Comparison of ENCODE assay signal across 19 cellular contexts in the genomic region with DNA sequence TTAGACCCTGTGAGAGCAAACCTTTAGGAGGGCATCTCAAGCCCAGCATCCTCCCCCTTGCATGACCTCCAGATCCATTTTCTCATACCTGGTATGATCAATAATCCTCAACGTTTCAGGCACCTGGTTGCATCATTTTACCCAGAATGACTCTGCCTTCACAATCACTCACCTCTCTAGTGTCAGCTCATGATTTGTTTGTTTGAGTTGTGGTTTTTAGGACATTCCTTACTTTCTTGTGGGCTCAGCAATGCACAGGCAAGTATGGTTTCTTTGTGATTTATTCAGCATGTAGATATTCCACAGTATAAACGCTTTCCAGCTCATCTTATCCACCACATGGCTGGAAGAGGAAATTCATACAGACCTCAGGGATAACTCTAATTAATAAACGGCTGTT.
DNase-seq lines count a peak whose midpoint lies in the region; ATAC-seq and TF ChIP-seq lines count a peak whose summit lies in the region.
"Had no signal": no experiment of that assay in that cellular context is flagged by ENCODE, and none has a peak within 500 bp of the region (broad histone marks: within the 10 kb centered on the region; RNA-seq: fewer than 3 reads in every experiment).

No MANE protein-coding gene starts in this region.

- peak in 1 of 2 donors; percentile 49 for TF ChIP-seq RAD21 in liver (IDR thresholded peaks at IDR 0.05)

- peaks cover 2% of the 10 kb centered on the region; the same call in 1 of the 2 replicates for H3K4me1 ChIP-seq in GM23338 (ENCODE audit: insufficient read depth)
- peaks cover 0 to 36% (median 29%) of the 10 kb centered on the region in 4 donors for H3K4me1 ChIP-seq in liver (ENCODE audit: control insufficient read depth in 4 of 4, insufficient read depth in 4 of 4, low read length in 3 of 4)

- TF ChIP-seq CTCF in GM23338 (conservative IDR thresholded peaks at IDR 0.05; ENCODE audit: low read depth in 2 of 2) (no peak), brain microvascular endothelial cell (IDR thresholded peaks at IDR 0.05; ENCODE audit: low read depth, low read length, missing control alignments) (no peak), liver (IDR thresholded peaks at IDR 0.05; ENCODE audit: low read depth, low read length, missing input control) (no peak)

- ATAC-seq in GM23338 (no peak), GM21367 (IDR thresholded peaks at IDR 0.05; ENCODE audit: unreplicated experiment) (no peak), left cardiac atrium (no peak)
- no peak for ATAC-seq in stimulated activated memory B cell treated with anti-CD40 and anti-IgM and Interleukin-4, amounts not matched to agents 10 μg/mL and 1 μg/mL and 100 μg/mL, for 72 hours
- ATAC-seq: activated CD8-positive, alpha-beta memory T cell treated with anti-CD3 and anti-CD28 coated beads, Interleukin-2, amount 10 ng/mL, durations not matched to agents 7 days and 5 days had no signal

- in situ Hi-C loops in brain microvascular endothelial cell (cut with HindIII; ENCODE audit: low pct_ligation_motif_present, low sequenced_read_pairs), result no loop called here

- H3K79me2 ChIP-seq in GM23338 (replicated peaks; ENCODE audit: insufficient read depth), result no peaks in the 10 kb centered on the region

- no peaks in the 10 kb centered on the region for H3F3A ChIP-seq in GM23338 (replicated peaks; ENCODE audit: low read depth)

- H3K4me3 ChIP-seq in GM23338, result no peak overlapping the region
- no peak overlapping the region for H3K4me3 ChIP-seq in brain microvascular endothelial cell (ENCODE audit: low read depth, low read length)
- H3K4me3 ChIP-seq in liver (ENCODE audit: low read depth in 1 of 3, low read length in 3 of 3), result no peak overlapping the region
- no peak overlapping the region for H3K4me3 ChIP-seq in MG63

- no peak overlapping the region for H3K27ac Mint-ChIP-seq in GM23338
- H3K27ac Mint-ChIP-seq in stimulated activated memory B cell treated with anti-CD40 and anti-IgM and Interleukin-4, amounts not matched to agents 10 μg/mL and 1 μg/mL and 100 μg/mL, for 72 hours, result no peak overlapping the region
- H3K27ac Mint-ChIP-seq: activated CD8-positive, alpha-beta memory T cell treated with anti-CD3 and anti-CD28 coated beads, Interleukin-2, amount 10 ng/mL, durations not matched to agents 7 days and 5 days; HFFc6; immature natural killer cell had no signal

- no peak overlapping the region for H3K9ac ChIP-seq in liver (ENCODE audit: low read depth in 1 of 2, low read length in 2 of 2)

- no peaks in the 10 kb centered on the region for H3K9me3 ChIP-seq in liver (ENCODE audit: control insufficient read depth in 4 of 4, low read length in 3 of 4)
- H3K9me3 ChIP-seq in MG63, result no peaks in the 10 kb centered on the region
- H3K9me3 ChIP-seq: neutrophil had no signal

- 0 out of 2 replicates have a peak overlapping the region, but pooled peaks have one; percentile 1 for H2AFZ ChIP-seq in GM23338

- H3K27ac ChIP-seq in GM23338 (ENCODE audit: low read depth), result no peak overlapping the region
- H3K27ac ChIP-seq in brain microvascular endothelial cell, result no peak overlapping the region
- H3K27ac ChIP-seq in liver (ENCODE audit: low read depth in 1 of 2, low read length in 2 of 2), result peak overlapping the region in 1 of 2 donors; percentile 67
- H3K27ac ChIP-seq: neutrophil had no signal

- no peaks in the 10 kb centered on the region for H3K9me2 ChIP-seq in GM23338 (ENCODE audit: insufficient read depth)

- no peaks in the 10 kb centered on the region for H3K36me3 Mint-ChIP-seq in GM23338 (ENCODE audit: low read depth)
- H3K36me3 Mint-ChIP-seq in stimulated activated memory B cell treated with anti-CD40 and anti-IgM and Interleukin-4, amounts not matched to agents 10 μg/mL and 1 μg/mL and 100 μg/mL, for 72 hours, result no peaks in the 10 kb centered on the region
- H3K36me3 Mint-ChIP-seq: activated CD8-positive, alpha-beta memory T cell treated with anti-CD3 and anti-CD28 coated beads, Interleukin-2, amount 10 ng/mL, durations not matched to agents 7 days and 5 days; immature natural killer cell had no signal

- intact Hi-C loops in left cardiac atrium (cut with DNase I), result no loop called here

- H3K36me3 ChIP-seq in GM23338 (ENCODE audit: insufficient read depth) (no peaks in the 10 kb centered on the region), brain microvascular endothelial cell (replicated peaks) (no peaks in the 10 kb centered on the region), liver (ENCODE audit: control insufficient read depth in 4 of 4, insufficient read depth in 3 of 4, low read depth in 1 of 4, low read length in 3 of 4) (no peaks in the 10 kb centered on the region), MG63 (no peaks in the 10 kb centered on the region)
- H3K36me3 ChIP-seq: neutrophil had no signal

- H3K27me3 ChIP-seq in GM23338 (ENCODE audit: insufficient read depth), result no peaks in the 10 kb centered on the region
- no peaks in the 10 kb centered on the region for H3K27me3 ChIP-seq in brain microvascular endothelial cell (replicated peaks)
- no peaks in the 10 kb centered on the region for H3K27me3 ChIP-seq in liver (ENCODE audit: control insufficient read depth in 4 of 4, insufficient read depth in 4 of 4, low read length in 3 of 4)
- H3K27me3 ChIP-seq in MG63, result no peaks in the 10 kb centered on the region
- H3K27me3 ChIP-seq: neutrophil had no signal

- DNase-seq in GM23338 (ENCODE audit: low spot score), result no peak
- peak; percentile 28 for DNase-seq in NCI-H226
- peak; percentile 28 for DNase-seq in brain microvascular endothelial cell
- no peak for DNase-seq in MG63
- no peak for DNase-seq in left cardiac atrium
- DNase-seq: activated CD4-positive, alpha-beta T cell treated with anti-CD3 and anti-CD28 coated beads for 1 hour; activated CD8-positive, alpha-beta memory T cell treated with anti-CD3 and anti-CD28 coated beads, Interleukin-2, amount 10 ng/mL, durations not matched to agents 7 days and 5 days; activated effector memory CD4-positive, alpha-beta T cell treated with Interleukin-2 at 50 U/mL for 16 hours; aorta; erythroblast; HFFc6; immature natural killer cell; KBM-7; NK-92 treated with Interleukin-12 subunit alpha and Interleukin-12 subunit beta, amount 100 ng/mL, for 24 hours; T-helper 9 cell had no signal

- H3K27me3 Mint-ChIP-seq in GM23338 (ENCODE audit: insufficient read depth, low read depth, poor library complexity), result no peaks in the 10 kb centered on the region
- H3K27me3 Mint-ChIP-seq in stimulated activated memory B cell treated with anti-CD40 and anti-IgM and Interleukin-4, amounts not matched to agents 10 μg/mL and 1 μg/mL and 100 μg/mL, for 72 hours, result peaks cover 13% of the 10 kb centered on the region

- H3K4me3 Mint-ChIP-seq in GM23338, result no peak overlapping the region
- H3K4me3 Mint-ChIP-seq in stimulated activated memory B cell treated with anti-CD40 and anti-IgM and Interleukin-4, amounts not matched to agents 10 μg/mL and 1 μg/mL and 100 μg/mL, for 72 hours, result no peak overlapping the region
- H3K4me3 Mint-ChIP-seq: activated CD8-positive, alpha-beta memory T cell treated with anti-CD3 and anti-CD28 coated beads, Interleukin-2, amount 10 ng/mL, durations not matched to agents 7 days and 5 days; HFFc6; immature natural killer cell had no signal

- no peaks in the 10 kb centered on the region for H4K20me1 ChIP-seq in GM23338 (replicated peaks; ENCODE audit: insufficient read depth)

- 32% methylated on average over 3 of the region's 3 CpGs for WGBS in liver

- no peak overlapping the region for H3K4me2 ChIP-seq in GM23338

- no peaks in the 10 kb centered on the region for H3K9me3 Mint-ChIP-seq in GM23338
- H3K9me3 Mint-ChIP-seq in stimulated activated memory B cell treated with anti-CD40 and anti-IgM and Interleukin-4, amounts not matched to agents 10 μg/mL and 1 μg/mL and 100 μg/mL, for 72 hours, result no peaks in the 10 kb centered on the region
- H3K9me3 Mint-ChIP-seq: HFFc6, immature natural killer cell had no signal

- H3K4me1 Mint-ChIP-seq in GM23338, result peaks cover 6% of the 10 kb centered on the region
- H3K4me1 Mint-ChIP-seq in stimulated activated memory B cell treated with anti-CD40 and anti-IgM and Interleukin-4, amounts not matched to agents 10 μg/mL and 1 μg/mL and 100 μg/mL, for 72 hours, result peaks cover 5% of the 10 kb centered on the region

TF ChIP-seq in GM23338, 12 proteins besides CTCF, POLR2A, EP300 and RAD21 (continues in another document):
- TF ChIP-seq EZH2phosphoT487 (IDR thresholded peaks at IDR 0.05; ENCODE audit: unreplicated experiment), result no peak

TF ChIP-seq in liver, 16 proteins besides CTCF, POLR2A, EP300 and RAD21 (continues in another document):
- TF ChIP-seq, protein P1, sequence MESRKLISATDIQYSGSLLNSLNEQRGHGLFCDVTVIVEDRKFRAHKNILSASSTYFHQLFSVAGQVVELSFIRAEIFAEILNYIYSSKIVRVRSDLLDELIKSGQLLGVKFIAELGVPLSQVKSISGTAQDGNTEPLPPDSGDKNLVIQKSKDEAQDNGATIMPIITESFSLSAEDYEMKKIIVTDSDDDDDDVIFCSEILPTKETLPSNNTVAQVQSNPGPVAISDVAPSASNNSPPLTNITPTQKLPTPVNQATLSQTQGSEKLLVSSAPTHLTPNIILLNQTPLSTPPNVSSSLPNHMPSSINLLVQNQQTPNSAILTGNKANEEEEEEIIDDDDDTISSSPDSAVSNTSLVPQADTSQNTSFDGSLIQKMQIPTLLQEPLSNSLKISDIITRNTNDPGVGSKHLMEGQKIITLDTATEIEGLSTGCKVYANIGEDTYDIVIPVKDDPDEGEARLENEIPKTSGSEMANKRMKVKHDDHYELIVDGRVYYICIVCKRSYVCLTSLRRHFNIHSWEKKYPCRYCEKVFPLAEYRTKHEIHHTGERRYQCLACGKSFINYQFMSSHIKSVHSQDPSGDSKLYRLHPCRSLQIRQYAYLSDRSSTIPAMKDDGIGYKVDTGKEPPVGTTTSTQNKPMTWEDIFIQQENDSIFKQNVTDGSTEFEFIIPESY (IDR thresholded peaks at IDR 0.05), result no peak
- TF ChIP-seq, protein P2, sequence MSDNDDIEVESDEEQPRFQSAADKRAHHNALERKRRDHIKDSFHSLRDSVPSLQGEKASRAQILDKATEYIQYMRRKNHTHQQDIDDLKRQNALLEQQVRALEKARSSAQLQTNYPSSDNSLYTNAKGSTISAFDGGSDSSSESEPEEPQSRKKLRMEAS (IDR thresholded peaks at IDR 0.05), result no peak
- TF ChIP-seq RXRA (IDR thresholded peaks at IDR 0.05), result peak; percentile 78 to 86
- no peak for TF ChIP-seq FOXA1 (IDR thresholded peaks at IDR 0.05)
- TF ChIP-seq GABPA (IDR thresholded peaks at IDR 0.05 in 1 of 2, conservative IDR thresholded peaks at IDR 0.05 in 1 of 2), result no peak
- TF ChIP-seq FOXA2 (IDR thresholded peaks at IDR 0.05), result no peak
- TF ChIP-seq, protein P3, sequence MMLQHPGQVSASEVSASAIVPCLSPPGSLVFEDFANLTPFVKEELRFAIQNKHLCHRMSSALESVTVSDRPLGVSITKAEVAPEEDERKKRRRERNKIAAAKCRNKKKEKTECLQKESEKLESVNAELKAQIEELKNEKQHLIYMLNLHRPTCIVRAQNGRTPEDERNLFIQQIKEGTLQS (IDR thresholded peaks at IDR 0.05), result peak; percentile 86
- TF ChIP-seq NR2F2 (IDR thresholded peaks at IDR 0.05), result no peak
- peak; percentile 25 for TF ChIP-seq SP1 (IDR thresholded peaks at IDR 0.05)
- no peak for TF ChIP-seq EGR1 (IDR thresholded peaks at IDR 0.05; ENCODE audit: low read depth in 2 of 2)

Comparison
In these comparisons a context has a peak if more than half of its experiments do, and no peak if none do; other contexts are left out.
1. DNase-seq: peak in NCI-H226 (single experiment) and brain microvascular endothelial cell (single experiment); none in GM23338 (single experiment), MG63 (single experiment) and left cardiac atrium (single experiment).